ENCODE assay signal across 1 cellular context in the genomic region with DNA sequence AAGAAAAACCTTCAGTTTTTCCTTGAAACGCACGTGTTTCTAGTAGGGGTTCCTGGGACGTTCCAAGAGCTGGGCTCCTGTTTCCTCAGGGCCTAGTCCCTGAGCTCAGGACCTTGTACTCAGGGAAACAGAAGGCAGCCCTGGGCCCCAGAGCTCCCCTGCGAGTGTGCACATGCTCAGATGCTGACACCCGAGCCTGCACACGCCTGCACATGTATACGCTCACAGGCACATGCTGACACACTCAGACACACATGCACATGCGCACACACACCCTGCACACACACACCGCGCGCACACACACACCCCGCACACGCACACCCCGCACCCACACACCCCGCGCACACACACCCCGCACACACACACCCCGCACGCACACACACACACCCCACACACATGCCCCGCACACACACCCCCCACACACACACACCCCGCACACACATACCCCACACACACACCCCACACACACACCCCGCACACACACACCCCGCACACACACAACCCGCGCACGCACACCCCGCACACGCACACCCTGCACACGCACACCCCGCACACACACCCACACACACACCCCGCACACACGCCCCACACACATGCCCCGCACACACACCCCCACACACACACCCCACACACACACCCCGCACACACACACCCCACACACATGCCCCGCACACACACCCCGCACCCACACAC.
TF ChIP-seq lines count a peak whose summit lies in the region.

No MANE protein-coding gene starts in this region.

TF ChIP-seq in HepG2, 621 proteins besides CTCF, POLR2A, EP300 and RAD21 (continued from another document):
- TF ChIP-seq, protein P1, sequence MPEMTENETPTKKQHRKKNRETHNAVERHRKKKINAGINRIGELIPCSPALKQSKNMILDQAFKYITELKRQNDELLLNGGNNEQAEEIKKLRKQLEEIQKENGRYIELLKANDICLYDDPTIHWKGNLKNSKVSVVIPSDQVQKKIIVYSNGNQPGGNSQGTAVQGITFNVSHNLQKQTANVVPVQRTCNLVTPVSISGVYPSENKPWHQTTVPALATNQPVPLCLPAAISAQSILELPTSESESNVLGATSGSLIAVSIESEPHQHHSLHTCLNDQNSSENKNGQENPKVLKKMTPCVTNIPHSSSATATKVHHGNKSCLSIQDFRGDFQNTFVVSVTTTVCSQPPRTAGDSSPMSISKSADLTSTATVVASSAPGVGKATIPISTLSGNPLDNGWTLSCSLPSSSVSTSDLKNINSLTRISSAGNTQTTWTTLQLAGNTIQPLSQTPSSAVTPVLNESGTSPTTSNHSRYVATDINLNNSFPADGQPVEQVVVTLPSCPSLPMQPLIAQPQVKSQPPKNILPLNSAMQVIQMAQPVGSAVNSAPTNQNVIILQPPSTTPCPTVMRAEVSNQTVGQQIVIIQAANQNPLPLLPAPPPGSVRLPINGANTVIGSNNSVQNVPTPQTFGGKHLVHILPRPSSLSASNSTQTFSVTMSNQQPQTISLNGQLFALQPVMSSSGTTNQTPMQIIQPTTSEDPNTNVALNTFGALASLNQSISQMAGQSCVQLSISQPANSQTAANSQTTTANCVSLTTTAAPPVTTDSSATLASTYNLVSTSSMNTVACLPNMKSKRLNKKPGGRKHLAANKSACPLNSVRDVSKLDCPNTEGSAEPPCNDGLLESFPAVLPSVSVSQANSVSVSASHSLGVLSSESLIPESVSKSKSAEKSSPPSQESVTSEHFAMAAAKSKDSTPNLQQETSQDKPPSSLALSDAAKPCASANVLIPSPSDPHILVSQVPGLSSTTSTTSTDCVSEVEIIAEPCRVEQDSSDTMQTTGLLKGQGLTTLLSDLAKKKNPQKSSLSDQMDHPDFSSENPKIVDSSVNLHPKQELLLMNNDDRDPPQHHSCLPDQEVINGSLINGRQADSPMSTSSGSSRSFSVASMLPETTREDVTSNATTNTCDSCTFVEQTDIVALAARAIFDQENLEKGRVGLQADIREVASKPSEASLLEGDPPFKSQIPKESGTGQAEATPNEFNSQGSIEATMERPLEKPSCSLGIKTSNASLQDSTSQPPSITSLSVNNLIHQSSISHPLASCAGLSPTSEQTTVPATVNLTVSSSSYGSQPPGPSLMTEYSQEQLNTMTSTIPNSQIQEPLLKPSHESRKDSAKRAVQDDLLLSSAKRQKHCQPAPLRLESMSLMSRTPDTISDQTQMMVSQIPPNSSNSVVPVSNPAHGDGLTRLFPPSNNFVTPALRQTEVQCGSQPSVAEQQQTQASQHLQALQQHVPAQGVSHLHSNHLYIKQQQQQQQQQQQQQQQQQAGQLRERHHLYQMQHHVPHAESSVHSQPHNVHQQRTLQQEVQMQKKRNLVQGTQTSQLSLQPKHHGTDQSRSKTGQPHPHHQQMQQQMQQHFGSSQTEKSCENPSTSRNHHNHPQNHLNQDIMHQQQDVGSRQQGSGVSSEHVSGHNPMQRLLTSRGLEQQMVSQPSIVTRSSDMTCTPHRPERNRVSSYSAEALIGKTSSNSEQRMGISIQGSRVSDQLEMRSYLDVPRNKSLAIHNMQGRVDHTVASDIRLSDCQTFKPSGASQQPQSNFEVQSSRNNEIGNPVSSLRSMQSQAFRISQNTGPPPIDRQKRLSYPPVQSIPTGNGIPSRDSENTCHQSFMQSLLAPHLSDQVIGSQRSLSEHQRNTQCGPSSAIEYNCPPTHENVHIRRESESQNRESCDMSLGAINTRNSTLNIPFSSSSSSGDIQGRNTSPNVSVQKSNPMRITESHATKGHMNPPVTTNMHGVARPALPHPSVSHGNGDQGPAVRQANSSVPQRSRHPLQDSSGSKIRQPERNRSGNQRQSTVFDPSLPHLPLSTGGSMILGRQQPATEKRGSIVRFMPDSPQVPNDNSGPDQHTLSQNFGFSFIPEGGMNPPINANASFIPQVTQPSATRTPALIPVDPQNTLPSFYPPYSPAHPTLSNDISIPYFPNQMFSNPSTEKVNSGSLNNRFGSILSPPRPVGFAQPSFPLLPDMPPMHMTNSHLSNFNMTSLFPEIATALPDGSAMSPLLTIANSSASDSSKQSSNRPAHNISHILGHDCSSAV (CRISPR knock-in tag; IDR thresholded peaks at IDR 0.05; ENCODE audit: borderline replicate concordance) = no peak
- TF ChIP-seq, protein P2, sequence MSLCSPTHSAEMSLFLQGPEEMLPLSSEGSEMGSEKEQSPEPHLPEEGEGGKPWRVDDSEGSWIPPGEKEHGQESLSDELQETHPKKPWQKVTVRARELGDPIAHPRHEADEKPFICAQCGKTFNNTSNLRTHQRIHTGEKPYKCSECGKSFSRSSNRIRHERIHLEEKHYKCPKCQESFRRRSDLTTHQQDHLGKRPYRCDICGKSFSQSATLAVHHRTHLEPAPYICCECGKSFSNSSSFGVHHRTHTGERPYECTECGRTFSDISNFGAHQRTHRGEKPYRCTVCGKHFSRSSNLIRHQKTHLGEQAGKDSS (CRISPR knock-in tag; IDR thresholded peaks at IDR 0.05; ENCODE audit: borderline replicate concordance, low read depth) = no peak
- no peak for TF ChIP-seq ATM (IDR thresholded peaks at IDR 0.05; ENCODE audit: borderline replicate concordance)
- no peak for TF ChIP-seq ZNF33B (CRISPR knock-in tag; IDR thresholded peaks at IDR 0.05)
- TF ChIP-seq MED1 (CRISPR knock-in tag; IDR thresholded peaks at IDR 0.05) = 0 out of 2 replicates have a peak, but pooled peaks have one; percentile 15
- no peak for TF ChIP-seq ZNF83 (CRISPR knock-in tag; IDR thresholded peaks at IDR 0.05; ENCODE audit: borderline replicate concordance)
- no peak for TF ChIP-seq ZNF776 (CRISPR knock-in tag; IDR thresholded peaks at IDR 0.05)
- TF ChIP-seq, protein P3, sequence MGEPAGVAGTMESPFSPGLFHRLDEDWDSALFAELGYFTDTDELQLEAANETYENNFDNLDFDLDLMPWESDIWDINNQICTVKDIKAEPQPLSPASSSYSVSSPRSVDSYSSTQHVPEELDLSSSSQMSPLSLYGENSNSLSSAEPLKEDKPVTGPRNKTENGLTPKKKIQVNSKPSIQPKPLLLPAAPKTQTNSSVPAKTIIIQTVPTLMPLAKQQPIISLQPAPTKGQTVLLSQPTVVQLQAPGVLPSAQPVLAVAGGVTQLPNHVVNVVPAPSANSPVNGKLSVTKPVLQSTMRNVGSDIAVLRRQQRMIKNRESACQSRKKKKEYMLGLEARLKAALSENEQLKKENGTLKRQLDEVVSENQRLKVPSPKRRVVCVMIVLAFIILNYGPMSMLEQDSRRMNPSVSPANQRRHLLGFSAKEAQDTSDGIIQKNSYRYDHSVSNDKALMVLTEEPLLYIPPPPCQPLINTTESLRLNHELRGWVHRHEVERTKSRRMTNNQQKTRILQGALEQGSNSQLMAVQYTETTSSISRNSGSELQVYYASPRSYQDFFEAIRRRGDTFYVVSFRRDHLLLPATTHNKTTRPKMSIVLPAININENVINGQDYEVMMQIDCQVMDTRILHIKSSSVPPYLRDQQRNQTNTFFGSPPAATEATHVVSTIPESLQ (CRISPR knock-in tag; conservative IDR thresholded peaks at IDR 0.05) = no peak
- TF ChIP-seq, protein P4, sequence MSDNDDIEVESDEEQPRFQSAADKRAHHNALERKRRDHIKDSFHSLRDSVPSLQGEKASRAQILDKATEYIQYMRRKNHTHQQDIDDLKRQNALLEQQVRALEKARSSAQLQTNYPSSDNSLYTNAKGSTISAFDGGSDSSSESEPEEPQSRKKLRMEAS (IDR thresholded peaks at IDR 0.05) = peak; percentile 56
- TF ChIP-seq, protein P5, sequence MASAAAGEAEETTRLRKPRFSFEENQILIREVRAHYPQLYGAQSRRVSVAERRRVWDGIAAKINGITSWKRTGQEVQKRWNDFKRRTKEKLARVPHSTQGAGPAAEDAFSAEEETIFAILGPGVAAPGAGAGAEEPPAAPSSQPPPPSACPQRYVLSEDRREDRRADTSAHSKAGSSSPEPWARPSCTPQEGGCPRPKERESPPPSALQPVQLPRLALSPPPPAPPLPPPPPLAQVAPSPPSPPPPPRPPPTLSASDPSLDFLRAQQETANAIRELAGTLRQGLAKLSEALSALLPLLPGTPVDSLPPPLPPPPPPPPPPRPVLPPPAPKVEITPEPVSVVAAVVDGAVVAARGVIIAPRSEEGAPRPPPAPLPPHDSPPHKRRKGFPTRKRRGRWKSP (CRISPR knock-in tag; IDR thresholded peaks at IDR 0.05) = no peak
- TF ChIP-seq MXI1 (IDR thresholded peaks at IDR 0.05; ENCODE audit: borderline replicate concordance, low read depth, low read length) = 0 out of 3 replicates have a peak, but pooled peaks have one; percentile 16
- TF ChIP-seq, protein P6, sequence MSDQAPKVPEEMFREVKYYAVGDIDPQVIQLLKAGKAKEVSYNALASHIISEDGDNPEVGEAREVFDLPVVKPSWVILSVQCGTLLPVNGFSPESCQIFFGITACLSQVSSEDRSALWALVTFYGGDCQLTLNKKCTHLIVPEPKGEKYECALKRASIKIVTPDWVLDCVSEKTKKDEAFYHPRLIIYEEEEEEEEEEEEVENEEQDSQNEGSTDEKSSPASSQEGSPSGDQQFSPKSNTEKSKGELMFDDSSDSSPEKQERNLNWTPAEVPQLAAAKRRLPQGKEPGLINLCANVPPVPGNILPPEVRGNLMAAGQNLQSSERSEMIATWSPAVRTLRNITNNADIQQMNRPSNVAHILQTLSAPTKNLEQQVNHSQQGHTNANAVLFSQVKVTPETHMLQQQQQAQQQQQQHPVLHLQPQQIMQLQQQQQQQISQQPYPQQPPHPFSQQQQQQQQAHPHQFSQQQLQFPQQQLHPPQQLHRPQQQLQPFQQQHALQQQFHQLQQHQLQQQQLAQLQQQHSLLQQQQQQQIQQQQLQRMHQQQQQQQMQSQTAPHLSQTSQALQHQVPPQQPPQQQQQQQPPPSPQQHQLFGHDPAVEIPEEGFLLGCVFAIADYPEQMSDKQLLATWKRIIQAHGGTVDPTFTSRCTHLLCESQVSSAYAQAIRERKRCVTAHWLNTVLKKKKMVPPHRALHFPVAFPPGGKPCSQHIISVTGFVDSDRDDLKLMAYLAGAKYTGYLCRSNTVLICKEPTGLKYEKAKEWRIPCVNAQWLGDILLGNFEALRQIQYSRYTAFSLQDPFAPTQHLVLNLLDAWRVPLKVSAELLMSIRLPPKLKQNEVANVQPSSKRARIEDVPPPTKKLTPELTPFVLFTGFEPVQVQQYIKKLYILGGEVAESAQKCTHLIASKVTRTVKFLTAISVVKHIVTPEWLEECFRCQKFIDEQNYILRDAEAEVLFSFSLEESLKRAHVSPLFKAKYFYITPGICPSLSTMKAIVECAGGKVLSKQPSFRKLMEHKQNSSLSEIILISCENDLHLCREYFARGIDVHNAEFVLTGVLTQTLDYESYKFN (CRISPR knock-in tag; conservative IDR thresholded peaks at IDR 0.05) = peak; percentile 52
- TF ChIP-seq, protein P7, sequence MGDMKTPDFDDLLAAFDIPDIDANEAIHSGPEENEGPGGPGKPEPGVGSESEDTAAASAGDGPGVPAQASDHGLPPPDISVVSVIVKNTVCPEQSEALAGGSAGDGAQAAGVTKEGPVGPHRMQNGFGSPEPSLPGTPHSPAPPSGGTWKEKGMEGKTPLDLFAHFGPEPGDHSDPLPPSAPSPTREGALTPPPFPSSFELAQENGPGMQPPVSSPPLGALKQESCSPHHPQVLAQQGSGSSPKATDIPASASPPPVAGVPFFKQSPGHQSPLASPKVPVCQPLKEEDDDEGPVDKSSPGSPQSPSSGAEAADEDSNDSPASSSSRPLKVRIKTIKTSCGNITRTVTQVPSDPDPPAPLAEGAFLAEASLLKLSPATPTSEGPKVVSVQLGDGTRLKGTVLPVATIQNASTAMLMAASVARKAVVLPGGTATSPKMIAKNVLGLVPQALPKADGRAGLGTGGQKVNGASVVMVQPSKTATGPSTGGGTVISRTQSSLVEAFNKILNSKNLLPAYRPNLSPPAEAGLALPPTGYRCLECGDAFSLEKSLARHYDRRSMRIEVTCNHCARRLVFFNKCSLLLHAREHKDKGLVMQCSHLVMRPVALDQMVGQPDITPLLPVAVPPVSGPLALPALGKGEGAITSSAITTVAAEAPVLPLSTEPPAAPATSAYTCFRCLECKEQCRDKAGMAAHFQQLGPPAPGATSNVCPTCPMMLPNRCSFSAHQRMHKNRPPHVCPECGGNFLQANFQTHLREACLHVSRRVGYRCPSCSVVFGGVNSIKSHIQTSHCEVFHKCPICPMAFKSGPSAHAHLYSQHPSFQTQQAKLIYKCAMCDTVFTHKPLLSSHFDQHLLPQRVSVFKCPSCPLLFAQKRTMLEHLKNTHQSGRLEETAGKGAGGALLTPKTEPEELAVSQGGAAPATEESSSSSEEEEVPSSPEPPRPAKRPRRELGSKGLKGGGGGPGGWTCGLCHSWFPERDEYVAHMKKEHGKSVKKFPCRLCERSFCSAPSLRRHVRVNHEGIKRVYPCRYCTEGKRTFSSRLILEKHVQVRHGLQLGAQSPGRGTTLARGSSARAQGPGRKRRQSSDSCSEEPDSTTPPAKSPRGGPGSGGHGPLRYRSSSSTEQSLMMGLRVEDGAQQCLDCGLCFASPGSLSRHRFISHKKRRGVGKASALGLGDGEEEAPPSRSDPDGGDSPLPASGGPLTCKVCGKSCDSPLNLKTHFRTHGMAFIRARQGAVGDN (CRISPR knock-in tag; IDR thresholded peaks at IDR 0.05) = peak; percentile 73
